8 cellular contexts compared by ENCODE assay signal in the genomic region with DNA sequence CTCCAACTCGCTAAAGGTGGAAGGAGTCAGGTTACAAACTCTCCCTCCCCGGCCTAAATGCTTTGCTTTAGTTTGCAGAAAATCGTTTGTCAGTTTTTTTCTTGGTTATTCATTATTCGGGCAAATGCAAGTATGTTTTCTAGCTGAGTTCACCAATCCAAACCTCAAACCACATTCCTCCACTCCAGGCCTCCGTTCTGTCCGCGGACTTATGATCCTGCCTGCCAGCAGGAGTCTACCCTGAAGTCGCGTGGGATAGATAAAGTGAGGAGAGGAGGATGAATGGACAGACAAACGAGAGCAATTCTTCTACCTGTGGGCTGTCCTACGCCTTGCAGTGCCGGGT. TPM values are rescaled to one million over a fixed set of nuclear protein-coding genes. Genes with fewer than 3 reads are reported as not detected.
DNase-seq lines count a peak whose midpoint lies in the region; ATAC-seq and TF ChIP-seq lines count a peak whose summit lies in the region.

No MANE protein-coding gene starts in this region.

- H2AFZ ChIP-seq in fibroblast of lung (ENCODE audit: low read length) (no peak overlapping the region), osteoblast (ENCODE audit: low read length) (no peak overlapping the region)

- TF ChIP-seq CTCF in fibroblast of lung (conservative IDR thresholded peaks at IDR 0.05 in 1 of 2, IDR thresholded peaks at IDR 0.05 in 1 of 2; ENCODE audit: low read depth in 1 of 2, low read length in 2 of 2) (peak in 1 of 2 donors; percentile 18), osteoblast (IDR thresholded peaks at IDR 0.05; ENCODE audit: extremely low read depth, low read depth, low read length) (no peak)

- H3K4me3 ChIP-seq in H7 (ENCODE audit: insufficient read depth, low read depth, low read length) = peak overlapping the region; percentile 88
- H3K4me3 ChIP-seq in SJCRH30 = peak overlapping the region; percentile 85
- peak overlapping the region; percentile 80 to 99 (median 91) for H3K4me3 ChIP-seq in fibroblast of lung (replicated peaks in 1 of 4; ENCODE audit: control extremely low read depth in 1 of 4, insufficient read depth in 1 of 4, low read depth in 3 of 4, low read length in 4 of 4)
- peak overlapping the region; percentile 94 for H3K4me3 ChIP-seq in osteoblast (ENCODE audit: insufficient read depth, low read length)

- H3K36me3 ChIP-seq in H7 (replicated peaks; ENCODE audit: control insufficient read depth, insufficient read depth, low read length) (peaks cover 16% of the 10 kb centered on the region), SJCRH30 (peaks cover 53% of the 10 kb centered on the region), fibroblast of lung (ENCODE audit: control insufficient read depth, insufficient read depth, low read length) (peaks cover 20% of the 10 kb centered on the region), osteoblast (ENCODE audit: insufficient read depth, low read length) (peaks cover 53% of the 10 kb centered on the region)

- DNase-seq in H7 (no peak), SJCRH30 (peak; percentile 47 to 60), fibroblast of lung (ENCODE audit: low read depth in 2 of 2) (peak; percentile 62 to 89), osteoblast (ENCODE audit: insufficient read length, low spot score, missing footprints) (peak; percentile 76), OCI-M2 (lab: John Stamatoyannopoulos, UW; ENCODE audit: unreplicated experiment) (no peak), germinal center (ENCODE audit: low spot score) (no peak), GM19240 (ENCODE audit: insufficient read length, low spot score) (no peak)

- H3K9me3 ChIP-seq in SJCRH30 (replicated peaks) (no peaks in the 10 kb centered on the region), fibroblast of lung (ENCODE audit: control insufficient read depth, insufficient read depth, low read depth, low read length) (no peaks in the 10 kb centered on the region), osteoblast (ENCODE audit: low read depth, low read length) (no peaks in the 10 kb centered on the region)

- ATAC-seq in GM18519 (IDR thresholded peaks at IDR 0.05; ENCODE audit: low FRiP score, unreplicated experiment) = no peak

- peaks cover 54% of the 10 kb centered on the region for H3K79me2 ChIP-seq in fibroblast of lung (ENCODE audit: control insufficient read depth, insufficient read depth, low read length)
- H3K79me2 ChIP-seq in osteoblast (ENCODE audit: insufficient read depth, low read length) = peaks cover 48% of the 10 kb centered on the region

- H3K4me1 ChIP-seq in SJCRH30 (peaks cover 15% of the 10 kb centered on the region), fibroblast of lung (ENCODE audit: control insufficient read depth, extremely low read depth, insufficient read depth, low read length) (peaks cover 6% of the 10 kb centered on the region), osteoblast (ENCODE audit: insufficient read depth, low read length) (peaks cover 39% of the 10 kb centered on the region)

- peak overlapping the region; percentile 73 for H3K4me2 ChIP-seq in fibroblast of lung (ENCODE audit: extremely low read depth, insufficient read depth, low read length)
- peak overlapping the region; percentile 91 for H3K4me2 ChIP-seq in osteoblast (ENCODE audit: insufficient read depth, low read length)

- peak overlapping the region; percentile 95 for H3K9ac ChIP-seq in fibroblast of lung (ENCODE audit: insufficient read depth, low read length)

- H3K27ac ChIP-seq in SJCRH30 (peak overlapping the region; percentile 95), fibroblast of lung (ENCODE audit: insufficient read depth, low read length) (peak overlapping the region; percentile 90), osteoblast (ENCODE audit: low read depth, low read length) (peak overlapping the region; percentile 89)

- H4K20me1 ChIP-seq in fibroblast of lung (ENCODE audit: control insufficient read depth, extremely low read depth, insufficient read depth, low read length) (peaks cover 8% of the 10 kb centered on the region), osteoblast (ENCODE audit: insufficient read depth, low read length) (peaks cover 60% of the 10 kb centered on the region)

- peaks cover 10% of the 10 kb centered on the region; the same call in 1 of the 2 replicates for H3K27me3 ChIP-seq in H7 (ENCODE audit: control insufficient read depth, insufficient read depth, low read length)
- H3K27me3 ChIP-seq in SJCRH30 = no peaks in the 10 kb centered on the region
- H3K27me3 ChIP-seq in fibroblast of lung (ENCODE audit: control insufficient read depth, insufficient read depth, low read length) = no peaks in the 10 kb centered on the region
- H3K27me3 ChIP-seq in osteoblast (ENCODE audit: insufficient read depth, low read length) = no peaks in the 10 kb centered on the region

RNA-seq across cellular contexts. Expression of a gene that starts 1.3 kb away (rescaled TPM):
- 17.6 and 21.1 TPM in 2 replicates for total RNA-seq in H7 (2014; rRNA removed; shearing (Covaris generic))
- 188 and 220 TPM in 2 replicates for total RNA-seq in SJCRH30 (2014; rRNA removed; shearing (Covaris generic))
- total RNA-seq in fibroblast of lung (186 and 199 TPM in 2 replicates), osteoblast (182 and 243 TPM in 2 replicates)
- 200 and 208 TPM in 2 replicates for polyA plus RNA-seq in fibroblast of lung
- polyA plus RNA-seq in fibroblast of lung (2012) = 119 and 123 TPM in 2 replicates
- polyA minus RNA-seq in fibroblast of lung (ENCODE audit: low replicate concordance) = 886 and 1,145 TPM in 2 replicates

Comparison
In these comparisons a context has a peak if more than half of its experiments do, and no peak if none do; other contexts are left out.
1. DNase-seq: peak in SJCRH30 (2 of 2), fibroblast of lung (2 of 2) and osteoblast (single experiment); none in H7 (single experiment), OCI-M2 (single experiment), germinal center (single experiment) and GM19240 (single experiment).
2. Peak in every context shown above with its lines, with median percentiles within 50 percentile points of each other: H3K4me3 ChIP-seq and H3K27ac ChIP-seq.